Comparison of ENCODE assay signal across 8 cellular contexts in genomic region chr12:8696402-8697100, GRCh38. TPM values are rescaled to one million over a fixed set of nuclear protein-coding genes. Genes with fewer than 3 reads are reported as not detected.
DNase-seq lines count a peak whose midpoint lies in the region; ATAC-seq lines count a peak whose summit lies in the region.

No MANE protein-coding gene starts in this region.

- H3K27ac Mint-ChIP-seq in activated T-cell treated with anti-CD3 and anti-CD28 coated beads, Interleukin-2, amount 50 U/mL, for 24 hours = peak overlapping the region; percentile 66

- peaks cover 15% of the 10 kb centered on the region for H3K4me1 ChIP-seq in thymus (ENCODE audit: control insufficient read depth, insufficient read depth, low read length)

- H3K27ac ChIP-seq in angular gyrus (ENCODE audit: low read depth, low read length) = peak overlapping the region; percentile 13
- H3K27ac ChIP-seq in thymus (ENCODE audit: low read depth) = no peak overlapping the region

- H3K4me3 ChIP-seq in thymus (ENCODE audit: low read length) = peak overlapping the region; percentile 94

- H3K9me3 ChIP-seq in thymus (ENCODE audit: control insufficient read depth) = no peaks in the 10 kb centered on the region

- WGBS in thymus = 40% methylated on average over 7 of the region's 7 CpGs

- H3K27me3 ChIP-seq in thymus (ENCODE audit: control insufficient read depth, insufficient read depth) = no peaks in the 10 kb centered on the region

- DNase-seq in activated T-cell treated with anti-CD3 and anti-CD28 coated beads, Interleukin-2, amount 50 U/mL, for 24 hours = no peak
- DNase-seq in activated T-cell treated with anti-CD3 and anti-CD28 coated beads, Interleukin-2, amount 50 U/mL, for 48 hours = no peak
- DNase-seq in kidney tubule cell (ENCODE audit: low spot score) = peak; percentile 29

- H3K9me3 Mint-ChIP-seq in activated T-cell treated with anti-CD3 and anti-CD28 coated beads, Interleukin-2, amount 50 U/mL, for 24 hours = no peaks in the 10 kb centered on the region

- H3K27me3 Mint-ChIP-seq in activated T-cell treated with anti-CD3 and anti-CD28 coated beads, Interleukin-2, amount 50 U/mL, for 24 hours = peaks cover 3% of the 10 kb centered on the region

- ATAC-seq in HG03025 (IDR thresholded peaks at IDR 0.05; ENCODE audit: low FRiP score, unreplicated experiment) (no peak), GM18873 (IDR thresholded peaks at IDR 0.05; ENCODE audit: low FRiP score, unreplicated experiment) (no peak), GM19035 (IDR thresholded peaks at IDR 0.05; ENCODE audit: unreplicated experiment) (no peak)

- peaks cover 27% of the 10 kb centered on the region for H3K4me1 Mint-ChIP-seq in activated T-cell treated with anti-CD3 and anti-CD28 coated beads, Interleukin-2, amount 50 U/mL, for 24 hours (ENCODE audit: low read depth)

- peak overlapping the region; percentile 87 for H3K4me3 Mint-ChIP-seq in activated T-cell treated with anti-CD3 and anti-CD28 coated beads, Interleukin-2, amount 50 U/mL, for 24 hours

- H3K36me3 ChIP-seq in thymus (ENCODE audit: control insufficient read depth, insufficient read depth) = no peaks in the 10 kb centered on the region

- no peaks in the 10 kb centered on the region for H3K36me3 Mint-ChIP-seq in activated T-cell treated with anti-CD3 and anti-CD28 coated beads, Interleukin-2, amount 50 U/mL, for 24 hours (ENCODE audit: low read depth)

RNA-seq across cellular contexts. Expression of gene RIMKLB, which starts 1.2 kb away (rescaled TPM):
- polyA plus RNA-seq in thymus = 95.5 TPM

RNA-seq across cellular contexts. Expression of gene MFAP5, which starts 33.9 kb away (rescaled TPM):
- polyA plus RNA-seq in thymus = 6.7 TPM
